8 cellular contexts compared by ENCODE assay signal in the genomic region with DNA sequence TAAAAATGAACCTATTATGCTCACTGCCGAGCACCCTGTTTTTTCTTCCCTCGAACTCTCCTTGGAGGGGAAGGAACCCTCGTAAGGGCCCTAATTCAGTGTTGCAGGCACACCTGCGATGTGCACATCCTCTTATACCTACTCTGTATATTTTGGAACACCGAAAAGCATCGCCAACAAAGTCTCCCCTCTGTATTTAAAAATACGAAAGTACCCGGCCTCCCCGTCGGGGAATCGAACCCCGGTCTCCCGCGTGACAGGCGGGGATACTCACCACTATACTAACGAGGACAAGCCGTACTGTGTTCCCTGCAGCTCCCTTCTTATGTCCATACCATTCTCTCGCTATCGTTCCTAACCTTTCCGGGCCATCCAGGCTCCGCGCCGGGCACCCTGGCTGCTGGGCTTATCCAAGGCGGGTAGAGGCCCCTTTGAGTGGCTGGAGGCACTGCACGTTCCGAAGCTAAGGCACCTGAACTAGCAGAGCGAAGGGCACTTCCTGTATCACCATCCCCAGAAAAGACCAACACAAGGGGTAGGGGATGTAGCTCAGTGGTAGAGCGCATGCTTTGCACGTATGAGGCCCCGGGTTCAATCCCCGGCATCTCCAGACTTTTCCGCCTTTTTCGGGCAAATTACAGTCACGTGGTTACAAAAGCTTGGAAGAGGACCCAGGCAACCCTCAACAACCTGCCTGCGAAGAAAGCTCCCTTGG. TPM values are rescaled to one million over a fixed set of nuclear protein-coding genes. Genes with fewer than 3 reads are reported as not detected.
A peak's percentile ranks its signal among the peaks of the same experiment; 100 is the strongest.
DNase-seq lines count a peak whose midpoint lies in the region; ATAC-seq, FAIRE-seq and TF ChIP-seq lines count a peak whose summit lies in the region.

No MANE protein-coding gene starts in this region.

- H3K4me1 ChIP-seq in breast epithelium (peaks cover 0 to 2% of the 10 kb centered on the region in 2 donors), kidney (ENCODE audit: control insufficient read depth in 1 of 2, insufficient read depth in 1 of 2, low read depth in 1 of 2, low read length in 2 of 2) (peaks cover 10 to 14% of the 10 kb centered on the region in 2 donors)

- ATAC-seq in GM18511 (IDR thresholded peaks at IDR 0.05; ENCODE audit: unreplicated experiment) (peak; percentile 63), HG02981 (IDR thresholded peaks at IDR 0.05; ENCODE audit: unreplicated experiment) (peak; percentile 58), SK-N-SH treated with all-trans-retinoic acid at 6 μM for 48 hours (peak; percentile 82)

- no peaks in the 10 kb centered on the region for H3K27me3 ChIP-seq in breast epithelium

- TF ChIP-seq POLR2A in breast epithelium (IDR thresholded peaks at IDR 0.05) = no peak

- intact Hi-C loops in breast epithelium (cut with DNase I; ENCODE audit: low total_unique reads) (no loop called here), kidney (cut with DNase I) (no loop called here)

- H3K4me3 ChIP-seq in breast epithelium (peak overlapping the region; percentile 46 to 75 (median 56)), kidney (ENCODE audit: low read length in 2 of 2) (peak overlapping the region; percentile 67 to 68)

- H3K27ac ChIP-seq in breast epithelium (peak overlapping the region; percentile 97 to 98), kidney (ENCODE audit: low read depth in 2 of 2, low read length in 2 of 2) (peak overlapping the region; percentile 89 to 98)

- TF ChIP-seq CTCF in breast epithelium (IDR thresholded peaks at IDR 0.05) (peak in 2 of 3 donors; percentile 23 to 52), kidney (IDR thresholded peaks at IDR 0.05; ENCODE audit: borderline replicate concordance, extremely low read depth, insufficient read depth) (no peak)

- peak; percentile 86 for DNase-seq in breast epithelium (ENCODE audit: low spot score in 2 of 2)
- peak; percentile 93 for DNase-seq in kidney
- DNase-seq in stimulated activated CD4-positive, alpha-beta T cell treated with anti-CD3 and anti-CD28 coated beads, Interleukin-1b, Interleukin-23, amount 100 ng/mL, for 4 hours (ENCODE audit: low read depth in 2 of 2) = peak; percentile 85 to 90
- DNase-seq in NCI-H774 (lab: John Stamatoyannopoulos, UW) = no peak
- DNase-seq in SIG-M5 (lab: John Stamatoyannopoulos, UW) = no peak

- FAIRE-seq in kidney (lab: Jason Lieb, UNC) = no peak

- H3K9ac ChIP-seq in kidney (ENCODE audit: low read length in 2 of 2) = peak overlapping the region; percentile 74 to 79

- H3K36me3 ChIP-seq in breast epithelium (no peaks in the 10 kb centered on the region), kidney (ENCODE audit: control insufficient read depth in 1 of 2, insufficient read depth in 2 of 2, low read length in 2 of 2) (no peaks in the 10 kb centered on the region)

- H3K9me3 ChIP-seq in breast epithelium = no peaks in the 10 kb centered on the region
- no peaks in the 10 kb centered on the region for H3K9me3 ChIP-seq in kidney (ENCODE audit: control insufficient read depth in 1 of 2, low read length in 2 of 2)

TF ChIP-seq in SK-N-SH treated with all-trans-retinoic acid at 6 μM for 48 hours, 23 proteins besides CTCF, POLR2A, EP300 and RAD21 (continues in another document):
- no peak; the same call in 1 of the 2 replicates for TF ChIP-seq TCF4 (CRISPR knock-in tag; IDR thresholded peaks at IDR 0.05; ENCODE audit: borderline replicate concordance)
- TF ChIP-seq ZC3H10 (CRISPR knock-in tag; IDR thresholded peaks at IDR 0.05) = no peak
- TF ChIP-seq, protein P1, sequence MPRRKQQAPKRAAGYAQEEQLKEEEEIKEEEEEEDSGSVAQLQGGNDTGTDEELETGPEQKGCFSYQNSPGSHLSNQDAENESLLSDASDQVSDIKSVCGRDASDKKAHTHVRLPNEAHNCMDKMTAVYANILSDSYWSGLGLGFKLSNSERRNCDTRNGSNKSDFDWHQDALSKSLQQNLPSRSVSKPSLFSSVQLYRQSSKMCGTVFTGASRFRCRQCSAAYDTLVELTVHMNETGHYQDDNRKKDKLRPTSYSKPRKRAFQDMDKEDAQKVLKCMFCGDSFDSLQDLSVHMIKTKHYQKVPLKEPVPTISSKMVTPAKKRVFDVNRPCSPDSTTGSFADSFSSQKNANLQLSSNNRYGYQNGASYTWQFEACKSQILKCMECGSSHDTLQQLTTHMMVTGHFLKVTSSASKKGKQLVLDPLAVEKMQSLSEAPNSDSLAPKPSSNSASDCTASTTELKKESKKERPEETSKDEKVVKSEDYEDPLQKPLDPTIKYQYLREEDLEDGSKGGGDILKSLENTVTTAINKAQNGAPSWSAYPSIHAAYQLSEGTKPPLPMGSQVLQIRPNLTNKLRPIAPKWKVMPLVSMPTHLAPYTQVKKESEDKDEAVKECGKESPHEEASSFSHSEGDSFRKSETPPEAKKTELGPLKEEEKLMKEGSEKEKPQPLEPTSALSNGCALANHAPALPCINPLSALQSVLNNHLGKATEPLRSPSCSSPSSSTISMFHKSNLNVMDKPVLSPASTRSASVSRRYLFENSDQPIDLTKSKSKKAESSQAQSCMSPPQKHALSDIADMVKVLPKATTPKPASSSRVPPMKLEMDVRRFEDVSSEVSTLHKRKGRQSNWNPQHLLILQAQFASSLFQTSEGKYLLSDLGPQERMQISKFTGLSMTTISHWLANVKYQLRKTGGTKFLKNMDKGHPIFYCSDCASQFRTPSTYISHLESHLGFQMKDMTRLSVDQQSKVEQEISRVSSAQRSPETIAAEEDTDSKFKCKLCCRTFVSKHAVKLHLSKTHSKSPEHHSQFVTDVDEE (CRISPR knock-in tag; IDR thresholded peaks at IDR 0.05) = no peak
- TF ChIP-seq, protein P2, sequence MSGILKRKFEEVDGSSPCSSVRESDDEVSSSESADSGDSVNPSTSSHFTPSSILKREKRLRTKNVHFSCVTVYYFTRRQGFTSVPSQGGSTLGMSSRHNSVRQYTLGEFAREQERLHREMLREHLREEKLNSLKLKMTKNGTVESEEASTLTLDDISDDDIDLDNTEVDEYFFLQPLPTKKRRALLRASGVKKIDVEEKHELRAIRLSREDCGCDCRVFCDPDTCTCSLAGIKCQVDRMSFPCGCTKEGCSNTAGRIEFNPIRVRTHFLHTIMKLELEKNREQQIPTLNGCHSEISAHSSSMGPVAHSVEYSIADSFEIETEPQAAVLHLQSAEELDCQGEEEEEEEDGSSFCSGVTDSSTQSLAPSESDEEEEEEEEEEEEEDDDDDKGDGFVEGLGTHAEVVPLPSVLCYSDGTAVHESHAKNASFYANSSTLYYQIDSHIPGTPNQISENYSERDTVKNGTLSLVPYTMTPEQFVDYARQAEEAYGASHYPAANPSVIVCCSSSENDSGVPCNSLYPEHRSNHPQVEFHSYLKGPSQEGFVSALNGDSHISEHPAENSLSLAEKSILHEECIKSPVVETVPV (CRISPR knock-in tag; IDR thresholded peaks at IDR 0.05) = peak; percentile 92
- TF ChIP-seq ZNF70 (CRISPR knock-in tag; IDR thresholded peaks at IDR 0.05) = no peak
- TF ChIP-seq PPARA (CRISPR knock-in tag; IDR thresholded peaks at IDR 0.05; ENCODE audit: borderline replicate concordance) = 0 out of 2 replicates have a peak, but pooled peaks have one; percentile 59
- TF ChIP-seq OSR1 (CRISPR knock-in tag; IDR thresholded peaks at IDR 0.05) = no peak
- TF ChIP-seq ISL1 (CRISPR knock-in tag; IDR thresholded peaks at IDR 0.05) = 0 out of 2 replicates have a peak, but pooled peaks have one; percentile 8
- TF ChIP-seq, protein P3, sequence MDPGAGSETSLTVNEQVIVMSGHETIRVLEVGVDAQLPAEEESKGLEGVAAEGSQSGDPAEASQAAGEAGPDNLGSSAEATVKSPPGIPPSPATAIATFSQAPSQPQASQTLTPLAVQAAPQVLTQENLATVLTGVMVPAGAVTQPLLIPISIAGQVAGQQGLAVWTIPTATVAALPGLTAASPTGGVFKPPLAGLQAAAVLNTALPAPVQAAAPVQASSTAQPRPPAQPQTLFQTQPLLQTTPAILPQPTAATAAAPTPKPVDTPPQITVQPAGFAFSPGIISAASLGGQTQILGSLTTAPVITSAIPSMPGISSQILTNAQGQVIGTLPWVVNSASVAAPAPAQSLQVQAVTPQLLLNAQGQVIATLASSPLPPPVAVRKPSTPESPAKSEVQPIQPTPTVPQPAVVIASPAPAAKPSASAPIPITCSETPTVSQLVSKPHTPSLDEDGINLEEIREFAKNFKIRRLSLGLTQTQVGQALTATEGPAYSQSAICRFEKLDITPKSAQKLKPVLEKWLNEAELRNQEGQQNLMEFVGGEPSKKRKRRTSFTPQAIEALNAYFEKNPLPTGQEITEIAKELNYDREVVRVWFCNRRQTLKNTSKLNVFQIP (CRISPR knock-in tag; IDR thresholded peaks at IDR 0.05; ENCODE audit: borderline replicate concordance, low read depth) = no peak
- TF ChIP-seq ZFP30 (CRISPR knock-in tag; IDR thresholded peaks at IDR 0.05) = peak; percentile 41; the same call in 1 of the 2 replicates
- TF ChIP-seq, protein P4, sequence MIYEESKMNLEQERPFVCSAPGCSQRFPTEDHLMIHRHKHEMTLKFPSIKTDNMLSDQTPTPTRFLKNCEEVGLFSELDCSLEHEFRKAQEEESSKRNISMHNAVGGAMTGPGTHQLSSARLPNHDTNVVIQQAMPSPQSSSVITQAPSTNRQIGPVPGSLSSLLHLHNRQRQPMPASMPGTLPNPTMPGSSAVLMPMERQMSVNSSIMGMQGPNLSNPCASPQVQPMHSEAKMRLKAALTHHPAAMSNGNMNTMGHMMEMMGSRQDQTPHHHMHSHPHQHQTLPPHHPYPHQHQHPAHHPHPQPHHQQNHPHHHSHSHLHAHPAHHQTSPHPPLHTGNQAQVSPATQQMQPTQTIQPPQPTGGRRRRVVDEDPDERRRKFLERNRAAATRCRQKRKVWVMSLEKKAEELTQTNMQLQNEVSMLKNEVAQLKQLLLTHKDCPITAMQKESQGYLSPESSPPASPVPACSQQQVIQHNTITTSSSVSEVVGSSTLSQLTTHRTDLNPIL (CRISPR knock-in tag; IDR thresholded peaks at IDR 0.05; ENCODE audit: low read depth) = peak; percentile 61; the same call in 1 of the 2 replicates

RNA-seq across cellular contexts. Expression of a gene that starts 25.1 kb away (rescaled TPM):
- total RNA-seq in breast epithelium (1,000 to 10,000 TPM; 1,552 to 1,797 (median 1,598) TPM), kidney (1,132 TPM)
- polyA plus RNA-seq in kidney (ENCODE audit: insufficient read depth, low read depth, low replicate concordance) = 952 TPM

RNA-seq across cellular contexts. Expression of a gene that starts 49.3 kb away (rescaled TPM):
- 10 to 100 TPM in 2 of 3 donors, 1 to 10 TPM in 1; 9.8 to 17.0 (median 13.8) TPM for total RNA-seq in breast epithelium
- total RNA-seq in kidney = 20.3 TPM
- 6.1 TPM for polyA plus RNA-seq in kidney (ENCODE audit: insufficient read depth, low read depth, low replicate concordance)

RNA-seq across cellular contexts. Expression of a gene that starts 53.9 kb away (rescaled TPM):
- total RNA-seq in breast epithelium (1 to 10 TPM; 4.3 to 6.7 (median 5.0) TPM), kidney (8.8 TPM)
- 6.8 TPM for polyA plus RNA-seq in kidney (ENCODE audit: insufficient read depth, low read depth, low replicate concordance)

Comparison
In these comparisons a context has a peak if more than half of its experiments do, and no peak if none do; other contexts are left out.
1. DNase-seq: peak in breast epithelium (2 of 2), kidney (single experiment) and stimulated activated CD4-positive, alpha-beta T cell treated with anti-CD3 and anti-CD28 coated beads, Interleukin-1b, Interleukin-23, amount 100 ng/mL, for 4 hours (2 of 2); none in NCI-H774 (single experiment) and SIG-M5 (single experiment).
2. Peak in every context shown above with its lines, with median percentiles within 50 percentile points of each other: ATAC-seq.